ENCODE assay signal across 9 cellular contexts in genomic region chr19:8615813-8616596, GRCh38. TPM values are rescaled to one million over a fixed set of nuclear protein-coding genes. Genes with fewer than 3 reads are reported as not detected.
DNase-seq lines count a peak whose midpoint lies in the region; ATAC-seq, FAIRE-seq and TF ChIP-seq lines count a peak whose summit lies in the region.
"Had no signal": no experiment of that assay in that cellular context is flagged by ENCODE, and none has a peak within 500 bp of the region (broad histone marks: within the 10 kb centered on the region; RNA-seq: fewer than 3 reads in every experiment).

No MANE protein-coding gene starts in this region.

- DNase-seq in NCI-H226, result peak; percentile 45
- DNase-seq in activated CD8-positive, alpha-beta T cell treated with anti-CD3 and anti-CD28 coated beads, Interleukin-2, amount 10 ng/mL, durations not matched to agents 7 days and 5 days, result peak; percentile 65
- peak; percentile 43 for DNase-seq in endothelial cell of umbilical vein (ENCODE audit: low read depth, low spot score)
- DNase-seq in aorta, result peak; percentile 81 to 88
- DNase-seq in middle frontal gyrus (ENCODE audit: extremely low spot score, low spot score), result no peak

- H3K36me3 Mint-ChIP-seq in activated CD8-positive, alpha-beta T cell treated with anti-CD3 and anti-CD28 coated beads, Interleukin-2, amount 10 ng/mL, durations not matched to agents 7 days and 5 days (ENCODE audit: low read depth), result no peaks in the 10 kb centered on the region
- H3K36me3 Mint-ChIP-seq: activated naive CD8-positive, alpha-beta T cell had no signal

- CTCF ChIA-PET in activated CD8-positive, alpha-beta T cell treated with anti-CD3 and anti-CD28 coated beads, Interleukin-2, amount 10 ng/mL, durations not matched to agents 7 days and 5 days (lab: Charles Lee), result interaction anchor here (0.7 to 3.9 kb wide), 9 partner anchors 11 to 76 kb away, joined by 3 to 17 read pairs (median 3); no protein-coding TSS in a partner anchor
- CTCF ChIA-PET in endothelial cell of umbilical vein (lab: Charles Lee), result interaction anchor here (0.6 to 2.2 kb wide), 12 partner anchors 11 to 499 kb away, joined by 3 to 15 read pairs (median 4); partner anchors contain the start of gene NFILZ

- peak overlapping the region; percentile 49 for H3K27ac Mint-ChIP-seq in activated CD8-positive, alpha-beta T cell treated with anti-CD3 and anti-CD28 coated beads, Interleukin-2, amount 10 ng/mL, durations not matched to agents 7 days and 5 days
- H3K27ac Mint-ChIP-seq: activated naive CD8-positive, alpha-beta T cell had no signal

- peak; percentile 46 for TF ChIP-seq RAD21 in neural cell (conservative IDR thresholded peaks at IDR 0.05)

- BruUV-seq in endothelial cell of umbilical vein (replicated peaks; lab: Mats Ljungman, UMichigan), result no TSS peak

- no peaks in the 10 kb centered on the region for H3K9me1 ChIP-seq in endothelial cell of umbilical vein (replicated peaks; ENCODE audit: control insufficient read depth, extremely low read depth, insufficient read depth, low read length)

- H3K27me3 ChIP-seq in endothelial cell of umbilical vein (ENCODE audit: control insufficient read depth in 2 of 2, insufficient read depth in 2 of 2, low read length in 2 of 2), result no peaks in the 10 kb centered on the region
- H3K27me3 ChIP-seq in neural cell (ENCODE audit: insufficient read depth, low read depth, low read length), result no peaks in the 10 kb centered on the region
- no peaks in the 10 kb centered on the region for H3K27me3 ChIP-seq in aorta (ENCODE audit: control insufficient read depth in 1 of 2, insufficient read depth in 2 of 2, low read length in 1 of 2)

- no peaks in the 10 kb centered on the region for H4K20me1 ChIP-seq in endothelial cell of umbilical vein (replicated peaks; ENCODE audit: control insufficient read depth, extremely low read depth, insufficient read depth, low read length)
- H4K20me1 ChIP-seq in neural cell (ENCODE audit: insufficient read depth), result no peaks in the 10 kb centered on the region

- no peak for TF ChIP-seq POLR2A in endothelial cell of umbilical vein (IDR thresholded peaks at IDR 0.05; ENCODE audit: low read depth, low read length)

- no peaks in the 10 kb centered on the region for H3K9me3 Mint-ChIP-seq in activated CD8-positive, alpha-beta T cell treated with anti-CD3 and anti-CD28 coated beads, Interleukin-2, amount 10 ng/mL, durations not matched to agents 7 days and 5 days (ENCODE audit: insufficient read depth)

- H3K27ac ChIP-seq in endothelial cell of umbilical vein (ENCODE audit: insufficient read depth, low read depth, low read length), result no peak overlapping the region
- no peak overlapping the region for H3K27ac ChIP-seq in neural cell (ENCODE audit: low read length)
- H3K27ac ChIP-seq in aorta (ENCODE audit: low read depth in 1 of 2, low read length in 2 of 2), result no peak overlapping the region

- H3K4me1 ChIP-seq in endothelial cell of umbilical vein (ENCODE audit: control insufficient read depth, extremely low read depth, insufficient read depth, low read length) (no peaks in the 10 kb centered on the region), aorta (ENCODE audit: control insufficient read depth in 1 of 2, insufficient read depth in 2 of 2, low read length in 2 of 2) (no peaks in the 10 kb centered on the region)

- H3K4me3 Mint-ChIP-seq in activated CD8-positive, alpha-beta T cell treated with anti-CD3 and anti-CD28 coated beads, Interleukin-2, amount 10 ng/mL, durations not matched to agents 7 days and 5 days, result no peak overlapping the region
- H3K4me3 Mint-ChIP-seq: activated naive CD8-positive, alpha-beta T cell had no signal

- no peak overlapping the region for H3K4me3 ChIP-seq in endothelial cell of umbilical vein (replicated peaks in 1 of 3; ENCODE audit: insufficient read depth in 1 of 3, low read depth in 1 of 3, low read length in 3 of 3)
- H3K4me3 ChIP-seq in neural cell (ENCODE audit: low read length), result no peak overlapping the region
- H3K4me3 ChIP-seq in aorta (ENCODE audit: low read length in 2 of 2), result no peak overlapping the region

- no peaks in the 10 kb centered on the region for H3K9me2 ChIP-seq in neural cell (ENCODE audit: insufficient read depth, low read length)

- no peak overlapping the region for H2AFZ ChIP-seq in endothelial cell of umbilical vein (ENCODE audit: low read depth, low read length)
- H2AFZ ChIP-seq in neural cell (ENCODE audit: low read depth, low read length), result no peak overlapping the region

- H3K9me3 ChIP-seq in endothelial cell of umbilical vein (replicated peaks; ENCODE audit: control insufficient read depth, insufficient read depth, low read length) (no peaks in the 10 kb centered on the region), neural cell (ENCODE audit: low read length) (no peaks in the 10 kb centered on the region), aorta (ENCODE audit: control insufficient read depth, low read length) (no peaks in the 10 kb centered on the region)

- no peaks in the 10 kb centered on the region for H3F3A ChIP-seq in neural cell (ENCODE audit: insufficient read depth, low read length, poor library complexity, severe bottlenecking)

- WGBS in aorta, 2 donors, result 31 to 33% methylated on average over 23 of the region's 23 CpGs

- dilution Hi-C loops in endothelial cell of umbilical vein (cut with MboI; ENCODE audit: extremely low pct_ligation_motif_present, low sequenced_read_pairs), result no loop called here

- FAIRE-seq in endothelial cell of umbilical vein (lab: Jason Lieb, UNC), result peak; percentile 93

- H3K4me1 Mint-ChIP-seq in activated CD8-positive, alpha-beta T cell treated with anti-CD3 and anti-CD28 coated beads, Interleukin-2, amount 10 ng/mL, durations not matched to agents 7 days and 5 days (ENCODE audit: low read depth), result peaks cover 17% of the 10 kb centered on the region

- intact Hi-C loops in endothelial cell of umbilical vein (cut with micrococcal nuclease), result loop anchor here (1.0 to 5.0 kb wide), 2 partner anchors 26 to 34 kb away; no protein-coding TSS in a partner anchor
- intact Hi-C loops in aorta (cut with DNase I), result loop anchor here in 1 of 2 donors (1.0 kb wide), 1 partner anchor 26 kb away; no protein-coding TSS in a partner anchor

- peaks cover 5% of the 10 kb centered on the region for H3K27me3 Mint-ChIP-seq in activated CD8-positive, alpha-beta T cell treated with anti-CD3 and anti-CD28 coated beads, Interleukin-2, amount 10 ng/mL, durations not matched to agents 7 days and 5 days (ENCODE audit: low read depth)
- H3K27me3 Mint-ChIP-seq: activated naive CD8-positive, alpha-beta T cell had no signal

- H3K79me2 ChIP-seq in endothelial cell of umbilical vein (ENCODE audit: control insufficient read depth, insufficient read depth, low read length) (no peaks in the 10 kb centered on the region), neural cell (replicated peaks; ENCODE audit: insufficient read depth, low read length) (no peaks in the 10 kb centered on the region)

- POLR2A ChIA-PET in activated CD8-positive, alpha-beta T cell treated with anti-CD3 and anti-CD28 coated beads, Interleukin-2, amount 10 ng/mL, durations not matched to agents 7 days and 5 days (lab: Charles Lee), result no interaction called here
- POLR2A ChIA-PET in endothelial cell of umbilical vein (lab: Charles Lee), result interaction anchor here (0.7 kb wide), 1 partner anchor 103 kb away, joined by 10 read pairs; no protein-coding TSS in a partner anchor

- no peak for TF ChIP-seq EP300 in neural cell (conservative IDR thresholded peaks at IDR 0.05; ENCODE audit: poor library complexity, severe bottlenecking)

- H3K36me3 ChIP-seq in endothelial cell of umbilical vein (ENCODE audit: control insufficient read depth in 2 of 2, extremely low read depth in 1 of 2, insufficient read depth in 2 of 2, low read length in 2 of 2), result no peaks in the 10 kb centered on the region
- H3K36me3 ChIP-seq in neural cell (ENCODE audit: insufficient read depth, low read length), result no peaks in the 10 kb centered on the region
- H3K36me3 ChIP-seq in aorta (ENCODE audit: control insufficient read depth in 1 of 2, insufficient read depth in 2 of 2, low read length in 1 of 2), result no peaks in the 10 kb centered on the region

- no peak overlapping the region for H3K4me2 ChIP-seq in endothelial cell of umbilical vein (ENCODE audit: insufficient read depth, low read length)
- H3K4me2 ChIP-seq in neural cell (ENCODE audit: low read length), result no peak overlapping the region

- peak; percentile 83 for TF ChIP-seq CTCF in GM12873 (IDR thresholded peaks at IDR 0.05; ENCODE audit: insufficient read depth, low read depth, low read length, missing control alignments)
- peak; percentile 88 to 91 for TF ChIP-seq CTCF in endothelial cell of umbilical vein (IDR thresholded peaks at IDR 0.05; ENCODE audit: extremely low read depth in 1 of 2, insufficient read depth in 1 of 2, low read depth in 1 of 2, low read length in 2 of 2)
- peak; percentile 65 for TF ChIP-seq CTCF in neural cell (IDR thresholded peaks at IDR 0.05; ENCODE audit: poor library complexity, severe bottlenecking)

- no peak for ATAC-seq in activated CD8-positive, alpha-beta T cell treated with anti-CD3 and anti-CD28 coated beads, Interleukin-2, amount 10 ng/mL, durations not matched to agents 7 days and 5 days
- peak; percentile 66 for ATAC-seq in aorta (ENCODE audit: low FRiP score)
- ATAC-seq in GM18868 (IDR thresholded peaks at IDR 0.05; ENCODE audit: unreplicated experiment), result no peak

- H3K9ac ChIP-seq in endothelial cell of umbilical vein (replicated peaks; ENCODE audit: extremely low read depth, insufficient read depth, low read length) (no peak overlapping the region), neural cell (ENCODE audit: low read length) (no peak overlapping the region)

RNA-seq across cellular contexts. Expression of gene ADAMTS10, which starts 5.5 kb away (rescaled TPM):
- total RNA-seq in activated CD8-positive, alpha-beta T cell treated with anti-CD3 and anti-CD28 coated beads, Interleukin-2, amount 10 ng/mL, durations not matched to agents 7 days and 5 days, result 1 to 10 TPM; 3.6 to 4.9 TPM
- total RNA-seq in endothelial cell of umbilical vein (17.4 and 18.9 TPM in 2 replicates), aorta (100 to 1,000 TPM in 1 of 2 donors, 10 to 100 TPM in 1; 58.1 to 188 TPM)
- polyA plus RNA-seq in endothelial cell of umbilical vein (15.8 and 19.6 TPM in 2 replicates), neural cell (99.4 and 143 TPM in 2 replicates), aorta (100 to 1,000 TPM in 1 of 2 donors, 10 to 100 TPM in 1; 18.8 to 264 TPM)
- 2.0 and 4.2 TPM in 2 replicates for polyA plus RNA-seq in endothelial cell of umbilical vein (2011; cell fraction: cytosol; rRNA removed)
- 110 and 146 TPM in 2 replicates for polyA plus RNA-seq in endothelial cell of umbilical vein (2011; cell fraction: nucleus; rRNA removed)
- polyA plus RNA-seq in endothelial cell of umbilical vein (2012), result 8.4 and 14.3 TPM in 2 replicates
- polyA minus RNA-seq in endothelial cell of umbilical vein (10.2 and 16.7 TPM in 2 replicates), neural cell (77.4 and 80.6 TPM in 2 replicates)
- 0.92 TPM for polyA minus RNA-seq in endothelial cell of umbilical vein (2011; cell fraction: cytosol; rRNA and poly(A)+ RNA removed)
- polyA minus RNA-seq in endothelial cell of umbilical vein (2011; cell fraction: nucleus; rRNA and poly(A)+ RNA removed), result 24.8 and 54.3 TPM in 2 replicates

RNA-seq across cellular contexts. Expression of gene NFILZ, which starts 14.4 kb away (rescaled TPM):
- not detected for total RNA-seq in activated CD8-positive, alpha-beta T cell treated with anti-CD3 and anti-CD28 coated beads, Interleukin-2, amount 10 ng/mL, durations not matched to agents 7 days and 5 days
- total RNA-seq in endothelial cell of umbilical vein (not detected in 2 replicates), aorta (not detected)
- polyA plus RNA-seq in endothelial cell of umbilical vein (not detected in 2 replicates), neural cell (not detected in 2 replicates), aorta (not detected)
- polyA plus RNA-seq in endothelial cell of umbilical vein (2011; cell fraction: cytosol; rRNA removed), result not detected in 2 replicates
- polyA plus RNA-seq in endothelial cell of umbilical vein (2011; cell fraction: nucleus; rRNA removed), result not detected in 2 replicates
- polyA plus RNA-seq in endothelial cell of umbilical vein (2012), result not detected in 2 replicates
- polyA minus RNA-seq in endothelial cell of umbilical vein (not detected in 2 replicates), neural cell (not detected in 2 replicates)
- not detected for polyA minus RNA-seq in endothelial cell of umbilical vein (2011; cell fraction: cytosol; rRNA and poly(A)+ RNA removed)
- polyA minus RNA-seq in endothelial cell of umbilical vein (2011; cell fraction: nucleus; rRNA and poly(A)+ RNA removed), result not detected in 2 replicates

RNA-seq across cellular contexts. Expression of gene MYO1F, which starts 38.8 kb away (rescaled TPM):
- 100 to 1,000 TPM; 254 to 266 TPM for total RNA-seq in activated CD8-positive, alpha-beta T cell treated with anti-CD3 and anti-CD28 coated beads, Interleukin-2, amount 10 ng/mL, durations not matched to agents 7 days and 5 days
- total RNA-seq in endothelial cell of umbilical vein (0.07 and 0.22 TPM in 2 replicates), aorta (10 to 100 TPM; 30.3 to 63.8 TPM)
- polyA plus RNA-seq in endothelial cell of umbilical vein (0.25 and 0.39 TPM in 2 replicates), neural cell (0.40 TPM in 2 replicates), aorta (10 to 100 TPM in 1 of 2 donors, 1 to 10 TPM in 1; 2.1 to 10.0 TPM)
- polyA plus RNA-seq in endothelial cell of umbilical vein (2011; cell fraction: cytosol; rRNA removed), result 0.13 and 0.24 TPM in 2 replicates
- 0.06 and 0.25 TPM in 2 replicates for polyA plus RNA-seq in endothelial cell of umbilical vein (2011; cell fraction: nucleus; rRNA removed)
- polyA plus RNA-seq in endothelial cell of umbilical vein (2012), result 0.44 and 0.80 TPM in 2 replicates
- polyA minus RNA-seq in endothelial cell of umbilical vein (0.15 and 0.53 TPM in 2 replicates), neural cell (1.5 TPM in 1 of 2 replicates, not detected in the other)
- not detected for polyA minus RNA-seq in endothelial cell of umbilical vein (2011; cell fraction: cytosol; rRNA and poly(A)+ RNA removed)
- not detected in 2 replicates for polyA minus RNA-seq in endothelial cell of umbilical vein (2011; cell fraction: nucleus; rRNA and poly(A)+ RNA removed)

Comparison
In these comparisons a context has a peak if more than half of its experiments do, and no peak if none do; other contexts are left out.
1. RNA of gene MYO1F, which starts 38.8 kb away (total RNA-seq): 254 to 266 TPM in activated CD8-positive, alpha-beta T cell treated with anti-CD3 and anti-CD28 coated beads, Interleukin-2, amount 10 ng/mL, durations not matched to agents 7 days and 5 days and 30.3 to 63.8 TPM in aorta; 0.07 to 0.22 TPM in endothelial cell of umbilical vein; every median in the first group is over 10 times any median in the second.
2. Peak in every context shown above with its lines, with median percentiles within 50 percentile points of each other: CTCF ChIP-seq.